ENCODE assay signal across 8 cellular contexts in the genomic region with DNA sequence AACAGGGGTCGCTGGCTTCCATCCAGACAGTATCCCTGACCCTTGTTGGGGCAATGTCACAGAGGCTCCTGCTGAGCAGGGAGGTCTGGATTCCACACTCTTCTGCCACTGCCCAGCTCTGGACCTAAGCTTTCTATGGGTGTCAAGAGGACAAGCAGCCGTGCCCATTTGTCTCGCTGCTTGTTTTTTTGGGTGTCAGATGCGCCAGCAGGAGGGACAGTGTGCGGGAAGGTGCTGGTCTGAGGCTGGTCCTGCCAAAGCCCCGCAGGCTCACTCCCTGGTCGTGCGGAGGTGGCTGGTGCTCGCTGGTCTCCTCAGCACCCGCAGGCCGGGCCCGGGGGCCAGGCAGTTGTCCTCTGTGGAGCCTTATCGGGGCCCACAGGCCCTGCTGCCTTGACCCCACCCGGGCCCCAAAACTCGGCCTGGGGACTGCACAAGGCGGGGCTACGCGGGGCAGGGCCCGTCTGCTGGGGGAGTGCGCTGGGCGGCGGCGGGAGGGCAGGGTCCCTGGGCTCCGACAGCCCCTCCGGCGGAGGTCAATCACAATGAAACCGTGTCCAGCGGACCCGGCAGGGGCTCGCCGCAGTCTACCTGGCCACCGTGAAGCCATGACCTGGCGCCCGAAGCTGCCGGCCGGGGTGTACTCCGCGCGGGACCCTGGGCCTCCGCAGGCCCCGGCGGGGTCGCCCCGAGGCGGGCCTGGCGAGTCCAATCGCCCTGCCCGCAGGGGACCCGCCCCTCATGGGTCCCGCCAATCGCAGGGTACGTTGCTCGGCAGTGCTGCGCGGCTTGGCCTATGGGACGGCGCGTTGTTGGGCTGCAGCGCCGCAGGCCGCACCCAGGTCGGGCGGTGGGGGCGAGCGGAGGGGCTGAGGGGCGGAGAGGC. TPM values are rescaled to one million over a fixed set of nuclear protein-coding genes. Genes with fewer than 3 reads are reported as not detected.
A peak's percentile ranks its signal among the peaks of the same experiment; 100 is the strongest.
DNase-seq lines count a peak whose midpoint lies in the region; TF ChIP-seq lines count a peak whose summit lies in the region.

A gene with protein sequence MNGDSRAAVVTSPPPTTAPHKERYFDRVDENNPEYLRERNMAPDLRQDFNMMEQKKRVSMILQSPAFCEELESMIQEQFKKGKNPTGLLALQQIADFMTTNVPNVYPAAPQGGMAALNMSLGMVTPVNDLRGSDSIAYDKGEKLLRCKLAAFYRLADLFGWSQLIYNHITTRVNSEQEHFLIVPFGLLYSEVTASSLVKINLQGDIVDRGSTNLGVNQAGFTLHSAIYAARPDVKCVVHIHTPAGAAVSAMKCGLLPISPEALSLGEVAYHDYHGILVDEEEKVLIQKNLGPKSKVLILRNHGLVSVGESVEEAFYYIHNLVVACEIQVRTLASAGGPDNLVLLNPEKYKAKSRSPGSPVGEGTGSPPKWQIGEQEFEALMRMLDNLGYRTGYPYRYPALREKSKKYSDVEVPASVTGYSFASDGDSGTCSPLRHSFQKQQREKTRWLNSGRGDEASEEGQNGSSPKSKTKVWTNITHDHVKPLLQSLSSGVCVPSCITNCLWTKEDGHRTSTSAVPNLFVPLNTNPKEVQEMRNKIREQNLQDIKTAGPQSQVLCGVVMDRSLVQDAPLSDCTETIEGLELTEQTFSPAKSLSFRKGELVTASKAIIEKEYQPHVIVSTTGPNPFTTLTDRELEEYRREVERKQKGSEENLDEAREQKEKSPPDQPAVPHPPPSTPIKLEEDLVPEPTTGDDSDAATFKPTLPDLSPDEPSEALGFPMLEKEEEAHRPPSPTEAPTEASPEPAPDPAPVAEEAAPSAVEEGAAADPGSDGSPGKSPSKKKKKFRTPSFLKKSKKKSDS (plus strand): TSS at position 822 of the 886 bp plus-strand sequence. CDS start 32,072 bp downstream, outside the sequence.

- H3K9me3 Mint-ChIP-seq in Calu3 (ENCODE audit: low read depth, unreplicated experiment) = peaks cover 2% of the 10 kb centered on the region

- H3K27ac Mint-ChIP-seq in Calu3 (ENCODE audit: unreplicated experiment) = peak within 1 kb of the TSS; percentile 87

- peak; percentile 93 for DNase-seq in Calu3
- DNase-seq in GM20000 (ENCODE audit: low spot score) = peak; percentile 99
- peak; percentile 90 for DNase-seq in HT-29 (ENCODE audit: low spot score)
- peak; percentile 98 for DNase-seq in activated T-cell treated with anti-CD3 and anti-CD28 coated beads for 48 hours (ENCODE audit: low read depth)
- DNase-seq in epithelial cell of proximal tubule (ENCODE audit: low read depth) = no peak
- peak; percentile 81 to 91 for DNase-seq in stimulated activated CD8-positive, alpha-beta memory T cell treated with anti-CD3 and anti-CD28 coated beads, Interleukin-4, amount 100 ng/mL, for 4 hours (ENCODE audit: low read depth in 2 of 2, low spot score in 1 of 2)

- H3K4me1 Mint-ChIP-seq in Calu3 (ENCODE audit: low read depth, unreplicated experiment) = peaks cover 32% of the 10 kb centered on the region

- H3K36me3 ChIP-seq in OCI-LY3 (replicated peaks; ENCODE audit: low read depth, low read length) (no peaks in the 10 kb centered on the region), mucosa of rectum (ENCODE audit: control insufficient read depth in 2 of 2, insufficient read depth in 2 of 2, low read length in 2 of 2) (no peaks in the 10 kb centered on the region)

- H3K9me3 ChIP-seq in OCI-LY3 (ENCODE audit: insufficient read depth, low read length) = no peaks in the 10 kb centered on the region
- H3K9me3 ChIP-seq in mucosa of rectum (ENCODE audit: control insufficient read depth in 2 of 2, low read length in 2 of 2) = no peaks in the 10 kb centered on the region

- TSS peak; percentile 49 for BruUV-seq in Calu3 (replicated peaks; lab: Mats Ljungman, UMichigan)

- peak within 1 kb of the TSS; percentile 97 for H3K4me2 ChIP-seq in OCI-LY3 (ENCODE audit: low read length)

- H3K79me2 ChIP-seq in OCI-LY3 (ENCODE audit: low read length) = peaks cover 42% of the 10 kb centered on the region

- no peaks in the 10 kb centered on the region for H3K27me3 Mint-ChIP-seq in Calu3 (ENCODE audit: unreplicated experiment)

- TF ChIP-seq CTCF in Calu3 (IDR thresholded peaks at IDR 0.05; ENCODE audit: unreplicated experiment) (no peak), GM20000 (IDR thresholded peaks at IDR 0.05; ENCODE audit: extremely low read depth, missing control alignments) (no peak), OCI-LY3 (IDR thresholded peaks at IDR 0.05; ENCODE audit: low read depth, low read length) (no peak), epithelial cell of proximal tubule (conservative IDR thresholded peaks at IDR 0.05; ENCODE audit: low read depth, low read length) (no peak)

- intact Hi-C loops in Calu3 (cut with micrococcal nuclease; ENCODE audit: unreplicated experiment) = no loop called here

- H3K4me1 ChIP-seq in OCI-LY3 (ENCODE audit: low read length) = peaks cover 42% of the 10 kb centered on the region
- peaks cover 8 to 24% of the 10 kb centered on the region in 2 donors for H3K4me1 ChIP-seq in mucosa of rectum (ENCODE audit: control insufficient read depth in 2 of 2, insufficient read depth in 2 of 2, low read length in 2 of 2)

- H2AFZ ChIP-seq in OCI-LY3 (ENCODE audit: low read depth, low read length) = peak within 1 kb of the TSS; percentile 84

- H4K20me1 ChIP-seq in OCI-LY3 (ENCODE audit: insufficient read depth, low read length) = peaks cover 21% of the 10 kb centered on the region

- H3K4me3 ChIP-seq in OCI-LY3 (ENCODE audit: low read length) = peak within 1 kb of the TSS; percentile 99
- peak within 1 kb of the TSS; percentile 84 for H3K4me3 ChIP-seq in epithelial cell of proximal tubule (ENCODE audit: low read depth, low read length)
- peak within 1 kb of the TSS; percentile 84 to 86 for H3K4me3 ChIP-seq in mucosa of rectum (ENCODE audit: low read length in 2 of 2)

- peak within 1 kb of the TSS; percentile 56 for H3K27ac ChIP-seq in OCI-LY3 (ENCODE audit: low read length)
- H3K27ac ChIP-seq in mucosa of rectum (ENCODE audit: low read depth in 2 of 2, low read length in 2 of 2) = peak within 1 kb of the TSS; percentile 87 to 90

- no peaks in the 10 kb centered on the region for H3K27me3 ChIP-seq in OCI-LY3 (ENCODE audit: low read depth, low read length)
- no peaks in the 10 kb centered on the region for H3K27me3 ChIP-seq in mucosa of rectum (ENCODE audit: control insufficient read depth in 2 of 2, insufficient read depth in 2 of 2, low read length in 2 of 2)

- CTCF ChIA-PET in Calu3 (lab: Charles Lee) = no interaction called here

- H3K4me3 Mint-ChIP-seq in Calu3 (ENCODE audit: low read depth, unreplicated experiment) = peak within 1 kb of the TSS; percentile 87

- peaks cover 22% of the 10 kb centered on the region for H3K36me3 Mint-ChIP-seq in Calu3 (ENCODE audit: insufficient read depth, unreplicated experiment)

- H3K9ac ChIP-seq in OCI-LY3 (ENCODE audit: low read length) (peak within 1 kb of the TSS; percentile 88), mucosa of rectum (ENCODE audit: low read depth in 1 of 2, low read length in 2 of 2) (peak within 1 kb of the TSS; percentile 87 to 89)

RNA-seq across cellular contexts. Expression of the gene that starts here (rescaled TPM):
- 123 and 125 TPM in 2 replicates for total RNA-seq in Calu3 (2022)
- 125 and 167 TPM in 2 replicates for total RNA-seq in HT-29 (2014; rRNA removed; shearing (Covaris generic))
- 153 and 222 TPM in 2 replicates for total RNA-seq in epithelial cell of proximal tubule
